ENCODE assay signal across 19 cellular contexts in the genomic region with DNA sequence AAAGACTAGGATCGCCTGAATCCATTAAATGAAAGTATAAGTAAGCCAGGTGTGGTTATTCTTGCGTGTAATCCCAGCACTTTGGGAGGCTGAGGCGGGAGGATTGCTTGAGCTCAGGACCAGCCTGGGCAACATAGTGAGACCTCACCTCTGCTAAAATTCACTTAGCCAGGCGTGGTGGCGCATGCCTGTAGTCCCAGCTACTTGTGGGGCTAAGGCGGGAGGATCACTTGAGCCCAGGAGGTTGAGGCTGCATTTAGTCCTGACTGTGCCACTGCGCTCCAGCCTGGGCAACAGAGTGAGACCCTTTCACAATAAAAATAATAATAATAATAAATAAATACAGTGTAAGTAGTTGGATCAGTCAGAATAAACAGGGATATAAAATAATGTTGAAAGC.
"Had no signal": no experiment of that assay in that cellular context is flagged by ENCODE, and none has a peak within 500 bp of the region (broad histone marks: within the 10 kb centered on the region; RNA-seq: fewer than 3 reads in every experiment).

No MANE protein-coding gene starts in this region.

- H3K9me3 ChIP-seq: Peyer's patch had no signal

- H3K27ac Mint-ChIP-seq: activated CD4-positive, alpha-beta memory T cell treated with anti-CD3 and anti-CD28 coated beads for 36 hours; activated naive CD8-positive, alpha-beta T cell treated with anti-CD3 and anti-CD28 coated beads, Interleukin-2, amount 10 ng/mL, durations not matched to agents 7 days and 5 days; activated T-helper 17 cell treated with anti-CD3 and anti-CD28 coated beads, Interleukin-2, amount 50 U/mL, for 72 hours; T-helper 17 cell had no signal

- H3K27me3 Mint-ChIP-seq: activated CD4-positive, alpha-beta memory T cell treated with anti-CD3 and anti-CD28 coated beads for 36 hours; activated CD4-positive, alpha-beta T cell treated with anti-CD3 and anti-CD28 coated beads, Interleukin-2, amount 10 ng/mL, durations not matched to agents 7 days and 5 days; activated naive CD8-positive, alpha-beta T cell treated with anti-CD3 and anti-CD28 coated beads, Interleukin-2, amount 10 ng/mL, durations not matched to agents 7 days and 5 days; activated T-helper 17 cell treated with anti-CD3 and anti-CD28 coated beads, Interleukin-2, amount 50 U/mL, for 72 hours; central memory CD8-positive, alpha-beta T cell; T-helper 17 cell had no signal

- H3K4me1 ChIP-seq: Peyer's patch had no signal

- H3K4me1 Mint-ChIP-seq: activated naive CD8-positive, alpha-beta T cell treated with anti-CD3 and anti-CD28 coated beads, Interleukin-2, amount 10 ng/mL, durations not matched to agents 7 days and 5 days; central memory CD8-positive, alpha-beta T cell; T-helper 17 cell had no signal

- H3K27ac ChIP-seq: KMS-11, Peyer's patch had no signal

- H3K4me3 Mint-ChIP-seq: activated CD4-positive, alpha-beta memory T cell treated with anti-CD3 and anti-CD28 coated beads for 36 hours; activated CD4-positive, alpha-beta T cell treated with anti-CD3 and anti-CD28 coated beads, Interleukin-2, amount 10 ng/mL, durations not matched to agents 7 days and 5 days; activated naive CD8-positive, alpha-beta T cell treated with anti-CD3 and anti-CD28 coated beads, Interleukin-2, amount 10 ng/mL, durations not matched to agents 7 days and 5 days; activated T-helper 17 cell treated with anti-CD3 and anti-CD28 coated beads, Interleukin-2, amount 50 U/mL, for 72 hours; central memory CD8-positive, alpha-beta T cell; T-helper 17 cell had no signal

- H3K9me3 Mint-ChIP-seq: activated CD4-positive, alpha-beta memory T cell treated with anti-CD3 and anti-CD28 coated beads for 36 hours; activated CD4-positive, alpha-beta T cell treated with anti-CD3 and anti-CD28 coated beads, Interleukin-2, amount 10 ng/mL, durations not matched to agents 7 days and 5 days; activated naive CD8-positive, alpha-beta T cell treated with anti-CD3 and anti-CD28 coated beads, Interleukin-2, amount 10 ng/mL, durations not matched to agents 7 days and 5 days; activated T-helper 17 cell treated with anti-CD3 and anti-CD28 coated beads, Interleukin-2, amount 50 U/mL, for 72 hours; central memory CD8-positive, alpha-beta T cell had no signal

- DNase-seq: activated CD4-positive, CD25-positive, alpha-beta regulatory T cell; activated gamma-delta T cell; activated naive CD4-positive, alpha-beta T cell treated with anti-CD3 and anti-CD28 coated beads, Interleukin-2, amount 50 U/mL, for 16 hours; activated naive CD8-positive, alpha-beta T cell treated with anti-CD3 and anti-CD28 coated beads, Interleukin-2, amount 10 ng/mL, durations not matched to agents 7 days and 5 days; activated T-cell treated with anti-CD3 and anti-CD28 coated beads for 4 hours; activated T-cell treated with anti-CD3 and anti-CD28 coated beads, Interleukin-2, amount 50 U/mL, for 48 hours; aorta; NCI-H1417 treated with DMSO at 0.1 percent for 48 hours; NCI-H510A; NK-92 treated with Interleukin-12 subunit alpha and Interleukin-12 subunit beta, amount 100 ng/mL, for 24 hours; T-helper 17 cell; T-helper 9 cell had no signal

- FAIRE-seq: bronchial epithelial cell had no signal

- H3K4me3 ChIP-seq: Peyer's patch had no signal

- H3K27me3 ChIP-seq: Peyer's patch had no signal

- H3K4me2 ChIP-seq: KMS-11 had no signal
